ENCODE assay signal across 26 cellular contexts in genomic region chr2:228104215-228104614, GRCh38.
"Had no signal": no experiment of that assay in that cellular context is flagged by ENCODE, and none has a peak within 500 bp of the region (broad histone marks: within the 10 kb centered on the region; RNA-seq: fewer than 3 reads in every experiment).

No MANE protein-coding gene starts in this region.

- H3K4me3 Mint-ChIP-seq: mesothelial cell of epicardium; naive B cell; natural killer cell treated with Interleukin-12 subunit alpha and Interleukin-12 subunit beta and Interleukin-15 and Interleukin-18, amount 100 ng/mL, for 72 hours; stimulated activated effector memory CD8-positive, alpha-beta T cell treated with anti-CD3 and anti-CD28 coated beads, Interleukin-12 subunit alpha, Interleukin-12 subunit beta, amount 100 ng/mL, for 72 hours; stimulated activated naive CD8-positive, alpha-beta T cell treated with anti-CD3 and anti-CD28 coated beads, Interleukin-15, Interleukin-2, amounts not matched to agents 100 ng/mL and 50 ng/mL, for 24 hours had no signal

- H3K9me3 ChIP-seq: ovary, prostate gland, thoracic aorta, tibial artery, upper lobe of right lung had no signal

- H3K36me3 Mint-ChIP-seq: mesothelial cell of epicardium; naive B cell; stimulated activated effector memory CD8-positive, alpha-beta T cell treated with anti-CD3 and anti-CD28 coated beads, Interleukin-12 subunit alpha, Interleukin-12 subunit beta, amount 100 ng/mL, for 72 hours had no signal

- H3K27ac Mint-ChIP-seq: mesothelial cell of epicardium; naive B cell; natural killer cell treated with Interleukin-12 subunit alpha and Interleukin-12 subunit beta and Interleukin-15 and Interleukin-18, amount 100 ng/mL, for 72 hours; stimulated activated effector memory CD8-positive, alpha-beta T cell treated with anti-CD3 and anti-CD28 coated beads, Interleukin-12 subunit alpha, Interleukin-12 subunit beta, amount 100 ng/mL, for 72 hours; stimulated activated naive CD8-positive, alpha-beta T cell treated with anti-CD3 and anti-CD28 coated beads, Interleukin-15, Interleukin-2, amounts not matched to agents 100 ng/mL and 50 ng/mL, for 24 hours had no signal

- H3K4me1 Mint-ChIP-seq: mesothelial cell of epicardium; naive B cell; stimulated activated effector memory CD8-positive, alpha-beta T cell treated with anti-CD3 and anti-CD28 coated beads, Interleukin-12 subunit alpha, Interleukin-12 subunit beta, amount 100 ng/mL, for 72 hours had no signal

- H3K4me3 ChIP-seq: left ventricle myocardium inferior, lung, ovary, prostate gland, skin epidermis, spleen, suprapubic skin, thoracic aorta, tibial artery, upper lobe of right lung had no signal

- ATAC-seq: natural killer cell treated with Interleukin-12 subunit alpha and Interleukin-12 subunit beta and Interleukin-15 and Interleukin-18, amount 100 ng/mL, for 72 hours; right cardiac atrium; sciatic nerve; stimulated activated effector memory CD8-positive, alpha-beta T cell treated with anti-CD3 and anti-CD28 coated beads, Interleukin-12 subunit alpha, Interleukin-12 subunit beta, amount 100 ng/mL, for 72 hours; upper lobe of right lung had no signal

- FAIRE-seq: islet of Langerhans, urothelium cell line had no signal

- H3K4me1 ChIP-seq: left ventricle myocardium inferior, prostate gland, spleen, suprapubic skin, tibial artery, upper lobe of right lung had no signal

- H3K27ac ChIP-seq: left ventricle myocardium inferior, ovary, prostate gland, skin epidermis, spleen, suprapubic skin, thoracic aorta, tibial artery, upper lobe of right lung had no signal

- H3K36me3 ChIP-seq: ovary, prostate gland, spleen, suprapubic skin, thoracic aorta, tibial artery, upper lobe of right lung had no signal

- H3K27me3 Mint-ChIP-seq: naive B cell; natural killer cell treated with Interleukin-12 subunit alpha and Interleukin-12 subunit beta and Interleukin-15 and Interleukin-18, amount 100 ng/mL, for 72 hours; stimulated activated naive CD8-positive, alpha-beta T cell treated with anti-CD3 and anti-CD28 coated beads, Interleukin-15, Interleukin-2, amounts not matched to agents 100 ng/mL and 50 ng/mL, for 24 hours had no signal

- DNase-seq: hippocampal formation; left ventricle myocardium inferior; mesendoderm; naive B cell; ovary; posterior cingulate gyrus; retina; right cardiac atrium; spleen; stimulated activated CD4-positive, alpha-beta T cell treated with anti-CD3 and anti-CD28 coated beads, Interleukin-4, amount 100 ng/mL, for 24 hours; stimulated activated naive CD4-positive, alpha-beta T cell; tibial artery; trophoblast cell; upper lobe of right lung had no signal

- H3K27me3 ChIP-seq: ovary, spleen, suprapubic skin, tibial artery, upper lobe of right lung had no signal
